Comparison of ENCODE assay signal across 1 cellular context in the genomic region with DNA sequence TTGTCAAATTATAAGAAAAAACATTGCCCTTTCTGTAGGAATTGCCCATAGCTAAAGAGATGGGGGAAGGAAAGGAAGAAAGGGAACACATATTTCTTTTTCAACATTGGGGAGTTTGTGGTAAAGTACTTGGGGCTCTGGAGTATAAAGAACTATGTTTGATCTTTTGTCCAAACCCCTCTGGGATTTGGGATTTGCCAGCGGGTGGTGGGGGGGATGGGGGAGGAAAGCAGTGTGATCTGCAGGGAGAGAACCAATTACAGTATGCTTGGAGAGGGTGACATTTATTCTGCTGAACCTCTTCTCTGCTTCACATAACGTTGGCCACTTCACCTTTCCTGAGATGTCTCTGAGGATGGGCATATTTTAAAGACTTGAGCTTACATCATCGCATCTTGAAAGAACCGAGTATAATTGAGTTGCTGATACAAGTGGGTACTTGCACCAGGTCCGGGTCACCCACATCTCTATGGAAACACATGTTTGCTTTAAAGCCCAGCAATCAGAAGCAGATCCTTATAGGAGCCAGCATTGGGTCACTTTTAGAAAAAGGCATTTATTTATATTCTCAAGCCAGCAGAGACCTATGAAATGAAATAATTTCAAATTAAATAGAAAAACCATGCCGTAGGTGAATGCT.
TF ChIP-seq lines count a peak whose summit lies in the region.

No MANE protein-coding gene starts in this region.

TF ChIP-seq in A549, 52 proteins besides CTCF, POLR2A, EP300 and RAD21 (continued from another document):
- TF ChIP-seq PBX3 (IDR thresholded peaks at IDR 0.05) (no peak), RARB (CRISPR knock-in tag; IDR thresholded peaks at IDR 0.05) (no peak)
